8 cellular contexts compared by ENCODE assay signal in the genomic region with DNA sequence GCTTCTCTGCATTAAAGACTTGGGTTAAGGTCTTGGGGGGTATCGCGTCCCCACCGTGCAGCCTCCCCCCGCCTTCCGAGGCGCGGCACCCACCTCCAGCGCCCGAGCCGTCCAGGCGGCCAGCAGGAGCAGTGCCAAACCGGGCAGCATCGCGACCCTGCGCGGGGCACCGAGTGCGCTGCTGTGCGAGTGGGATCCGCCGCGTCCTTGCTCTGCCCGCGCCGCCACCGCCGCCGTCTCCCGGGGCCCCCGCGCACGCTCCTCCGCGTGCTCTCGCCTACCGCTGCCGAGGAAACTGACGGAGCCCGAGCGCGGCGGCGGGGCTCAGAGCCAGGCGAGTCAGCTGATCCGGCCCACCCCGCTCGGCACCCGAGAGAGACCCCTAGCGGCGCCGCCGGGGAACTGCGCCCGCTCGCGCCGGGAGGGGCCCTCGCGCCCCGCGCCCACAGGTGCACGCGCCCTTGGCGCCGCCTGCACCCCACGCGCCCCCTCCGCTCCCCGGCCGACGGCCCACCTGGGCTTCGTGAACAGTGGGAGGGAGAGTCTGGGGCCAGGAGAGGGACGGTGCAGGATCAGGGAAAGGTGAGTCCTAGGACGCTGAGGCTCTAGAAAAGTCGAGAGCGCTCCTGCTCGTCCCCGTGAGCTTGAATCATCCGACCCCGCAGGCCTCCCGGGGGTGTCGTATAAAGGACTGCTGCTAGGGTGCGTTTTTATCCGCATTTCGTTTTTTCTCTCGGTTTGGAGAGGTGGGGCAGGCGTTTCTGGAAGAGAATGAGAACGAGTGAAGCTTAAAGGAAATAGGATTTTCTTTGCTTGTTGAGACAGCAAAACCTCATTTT. TPM values are rescaled to one million over a fixed set of nuclear protein-coding genes. Genes with fewer than 3 reads are reported as not detected.
DNase-seq lines count a peak whose midpoint lies in the region; ATAC-seq, FAIRE-seq and TF ChIP-seq lines count a peak whose summit lies in the region.

A gene (minus strand): TSS at position 300 of the 839 bp plus-strand sequence. CDS start 150 bp downstream, at position 150.

- H3K4me1 ChIP-seq in Panc1 (ENCODE audit: control insufficient read depth, insufficient read depth, low read length) = peaks cover 17% of the 10 kb centered on the region

- in situ Hi-C loops in Caki2 (cut with HindIII; ENCODE audit: low pct_unique_long_range_greater_than_20kb, low sequenced_read_pairs) (loop anchor here (25.0 kb wide), 1 partner anchor 283 kb away; no protein-coding TSS in a partner anchor), Panc1 (cut with HindIII; ENCODE audit: low pct_unique_long_range_greater_than_20kb, low sequenced_read_pairs) (no loop called here)

- BruUV-seq in Panc1 (replicated peaks; lab: Mats Ljungman, UMichigan) = no TSS peak

- peak within 1 kb of the TSS; percentile 80 for H3K27ac Mint-ChIP-seq in activated T-helper 17 cell treated with anti-CD3 and anti-CD28 coated beads, Interleukin-2, amount 50 U/mL, for 72 hours
- peak within 1 kb of the TSS in 1 of 2 donors; percentile 33 for H3K27ac Mint-ChIP-seq in natural killer cell

- DNase-seq in Caki2 (ENCODE audit: low read depth) (peak; percentile 82), HTR-8/SVneo (ENCODE audit: insufficient read length, low spot score) (peak; percentile 79), Panc1 (ENCODE audit: low read depth, low spot score) (no peak), fibroblast of mammary gland (ENCODE audit: low read depth) (peak; percentile 66), natural killer cell (peak; percentile 77)
- peak; percentile 78 to 95 (median 85) for DNase-seq in stimulated activated naive CD4-positive, alpha-beta T cell (lab: John Stamatoyannopoulos, UW)

- peak within 1 kb of the TSS; percentile 86 for H3K4me3 Mint-ChIP-seq in activated T-helper 17 cell treated with anti-CD3 and anti-CD28 coated beads, Interleukin-2, amount 50 U/mL, for 72 hours
- peak within 1 kb of the TSS; percentile 84 for H3K4me3 Mint-ChIP-seq in natural killer cell

- H3K27me3 Mint-ChIP-seq in activated T-helper 17 cell treated with anti-CD3 and anti-CD28 coated beads, Interleukin-2, amount 50 U/mL, for 72 hours = no peaks in the 10 kb centered on the region
- H3K27me3 Mint-ChIP-seq in natural killer cell (ENCODE audit: low read depth in 2 of 2) = peaks cover 40 to 58% of the 10 kb centered on the region in 2 donors

- no peaks in the 10 kb centered on the region for H3K27me3 ChIP-seq in Panc1 (ENCODE audit: control insufficient read depth, insufficient read depth, low read length)

- H3K27ac ChIP-seq in Panc1 (ENCODE audit: low read length) = peak within 1 kb of the TSS; percentile 84

- H3K36me3 Mint-ChIP-seq in activated T-helper 17 cell treated with anti-CD3 and anti-CD28 coated beads, Interleukin-2, amount 50 U/mL, for 72 hours (ENCODE audit: low read depth) = no peaks in the 10 kb centered on the region
- H3K36me3 Mint-ChIP-seq in natural killer cell = no peaks in the 10 kb centered on the region

- H3K4me3 ChIP-seq in Panc1 (ENCODE audit: low read depth in 2 of 2, low read length in 2 of 2) (peak within 1 kb of the TSS; percentile 79 to 81), fibroblast of mammary gland (ENCODE audit: control insufficient read depth, low read depth, low read length) (peak within 1 kb of the TSS; percentile 87)

- no peaks in the 10 kb centered on the region for H3K9me3 Mint-ChIP-seq in activated T-helper 17 cell treated with anti-CD3 and anti-CD28 coated beads, Interleukin-2, amount 50 U/mL, for 72 hours
- no peaks in the 10 kb centered on the region for H3K9me3 Mint-ChIP-seq in natural killer cell

- H3K4me1 Mint-ChIP-seq in activated T-helper 17 cell treated with anti-CD3 and anti-CD28 coated beads, Interleukin-2, amount 50 U/mL, for 72 hours = peaks cover 4% of the 10 kb centered on the region
- H3K4me1 Mint-ChIP-seq in natural killer cell = peaks cover 20 to 27% of the 10 kb centered on the region in 2 donors

- ATAC-seq in GM21360 (IDR thresholded peaks at IDR 0.05; ENCODE audit: unreplicated experiment) (peak; percentile 85), Panc1 (peak; percentile 82), natural killer cell (peak; percentile 95 to 97 (median 97))
- peak; percentile 86 for ATAC-seq in activated T-helper 17 cell treated with anti-CD3 and anti-CD28 coated beads, Interleukin-2, amount 50 U/mL, for 72 hours (replicated peaks)

- POLR2A ChIA-PET in Panc1 (lab: Charles Lee) = no interaction called here

- H3K36me3 ChIP-seq in Panc1 (ENCODE audit: control insufficient read depth, insufficient read depth, low read length) = peaks cover 6% of the 10 kb centered on the region

- intact Hi-C loops in Panc1 (cut with micrococcal nuclease; ENCODE audit: unreplicated experiment) (loop anchor here (10.0 kb wide), 1 partner anchor 544 kb away; no protein-coding TSS in a partner anchor), natural killer cell (cut with micrococcal nuclease) (loop anchor here (5.0 kb wide), 1 partner anchor 288 kb away; no protein-coding TSS in a partner anchor)

- CTCF ChIA-PET in Panc1 (lab: Charles Lee) = no interaction called here

- peak; percentile 26 for FAIRE-seq in HTR-8/SVneo (lab: Jason Lieb, UNC)

- H3K9me3 ChIP-seq in Panc1 (ENCODE audit: control insufficient read depth, insufficient read depth, low read depth, low read length) = no peaks in the 10 kb centered on the region

- TF ChIP-seq CTCF in Panc1 (IDR thresholded peaks at IDR 0.05) = peak; percentile 95
- TF ChIP-seq CTCF in fibroblast of mammary gland (conservative IDR thresholded peaks at IDR 0.05; ENCODE audit: control insufficient read depth, insufficient read depth, low read depth, low read length) = no peak
- peak; percentile 85 for TF ChIP-seq CTCF in natural killer cell (IDR thresholded peaks at IDR 0.05)

RNA-seq across cellular contexts. Expression of the gene that starts here (rescaled TPM):
- 808 and 842 TPM in 2 replicates for total RNA-seq in Caki2 (2014; rRNA removed; shearing (Covaris generic); ENCODE audit: low replicate concordance)
- 542 TPM for total RNA-seq in Panc1 (2021; ENCODE audit: unreplicated experiment)
- polyA plus RNA-seq in Panc1 (2012; ENCODE audit: insufficient read length) = 700 TPM
- 10 to 100 TPM; 20.5 to 46.6 TPM for total RNA-seq in activated T-helper 17 cell treated with anti-CD3 and anti-CD28 coated beads, Interleukin-2, amount 50 U/mL, for 72 hours
- total RNA-seq in natural killer cell = 10 to 100 TPM in 1 of 3 donors, 1 to 10 TPM in 2; 5.1 to 10.6 (median 7.8) TPM

Comparison
In these comparisons a context has a peak if more than half of its experiments do, and no peak if none do; other contexts are left out.
1. RNA of the gene that starts here (total RNA-seq): 808 to 842 TPM in Caki2 and 542 TPM in Panc1 (single experiment); 20.5 to 46.6 TPM in activated T-helper 17 cell treated with anti-CD3 and anti-CD28 coated beads, Interleukin-2, amount 50 U/mL, for 72 hours and 5.1 to 10.6 TPM in natural killer cell; every median in the first group is over 10 times any median in the second.
2. Peak in every context shown above with its lines, with median percentiles within 50 percentile points of each other: ATAC-seq.